In the genomic region with DNA sequence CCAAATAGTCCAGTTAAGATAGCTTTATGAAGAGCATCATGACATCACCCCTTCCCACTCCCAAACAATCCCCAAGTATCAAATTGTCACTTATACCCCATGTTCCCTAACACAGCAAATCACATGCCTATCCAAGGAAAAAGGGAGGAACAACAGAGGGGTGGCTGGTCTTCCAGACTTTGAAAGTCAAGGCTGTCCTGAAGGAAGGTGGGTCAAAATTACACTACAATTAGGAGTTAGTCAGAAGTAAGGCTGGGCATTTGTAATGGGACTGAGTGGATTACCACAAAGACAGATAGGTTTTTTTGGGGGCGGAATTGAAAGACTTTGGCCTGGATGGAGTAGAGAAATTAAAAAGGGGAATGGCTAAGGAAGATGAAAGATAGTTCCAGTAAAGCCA, we compare ENCODE assay signal across 3 cellular contexts.
TF ChIP-seq lines count a peak whose summit lies in the region.

No MANE protein-coding gene starts in this region.

TF ChIP-seq in SK-N-SH, 30 proteins besides CTCF, POLR2A, EP300 and RAD21:
- TF ChIP-seq, protein P1, sequence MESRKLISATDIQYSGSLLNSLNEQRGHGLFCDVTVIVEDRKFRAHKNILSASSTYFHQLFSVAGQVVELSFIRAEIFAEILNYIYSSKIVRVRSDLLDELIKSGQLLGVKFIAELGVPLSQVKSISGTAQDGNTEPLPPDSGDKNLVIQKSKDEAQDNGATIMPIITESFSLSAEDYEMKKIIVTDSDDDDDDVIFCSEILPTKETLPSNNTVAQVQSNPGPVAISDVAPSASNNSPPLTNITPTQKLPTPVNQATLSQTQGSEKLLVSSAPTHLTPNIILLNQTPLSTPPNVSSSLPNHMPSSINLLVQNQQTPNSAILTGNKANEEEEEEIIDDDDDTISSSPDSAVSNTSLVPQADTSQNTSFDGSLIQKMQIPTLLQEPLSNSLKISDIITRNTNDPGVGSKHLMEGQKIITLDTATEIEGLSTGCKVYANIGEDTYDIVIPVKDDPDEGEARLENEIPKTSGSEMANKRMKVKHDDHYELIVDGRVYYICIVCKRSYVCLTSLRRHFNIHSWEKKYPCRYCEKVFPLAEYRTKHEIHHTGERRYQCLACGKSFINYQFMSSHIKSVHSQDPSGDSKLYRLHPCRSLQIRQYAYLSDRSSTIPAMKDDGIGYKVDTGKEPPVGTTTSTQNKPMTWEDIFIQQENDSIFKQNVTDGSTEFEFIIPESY (IDR thresholded peaks at IDR 0.05; ENCODE audit: borderline replicate concordance, low read depth): no peak
- TF ChIP-seq FOSL2 (IDR thresholded peaks at IDR 0.05; ENCODE audit: borderline replicate concordance, low read depth): no peak
- TF ChIP-seq, protein P2, sequence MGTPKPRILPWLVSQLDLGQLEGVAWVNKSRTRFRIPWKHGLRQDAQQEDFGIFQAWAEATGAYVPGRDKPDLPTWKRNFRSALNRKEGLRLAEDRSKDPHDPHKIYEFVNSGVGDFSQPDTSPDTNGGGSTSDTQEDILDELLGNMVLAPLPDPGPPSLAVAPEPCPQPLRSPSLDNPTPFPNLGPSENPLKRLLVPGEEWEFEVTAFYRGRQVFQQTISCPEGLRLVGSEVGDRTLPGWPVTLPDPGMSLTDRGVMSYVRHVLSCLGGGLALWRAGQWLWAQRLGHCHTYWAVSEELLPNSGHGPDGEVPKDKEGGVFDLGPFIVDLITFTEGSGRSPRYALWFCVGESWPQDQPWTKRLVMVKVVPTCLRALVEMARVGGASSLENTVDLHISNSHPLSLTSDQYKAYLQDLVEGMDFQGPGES (IDR thresholded peaks at IDR 0.05; ENCODE audit: low read depth, low read length): no peak
- no peak for TF ChIP-seq GATA2 (CRISPR knock-in tag; IDR thresholded peaks at IDR 0.05)
- no peak for TF ChIP-seq TEAD4 (IDR thresholded peaks at IDR 0.05; ENCODE audit: borderline replicate concordance, insufficient read depth)
- no peak for TF ChIP-seq RXRA (IDR thresholded peaks at IDR 0.05; ENCODE audit: borderline replicate concordance, low read depth)
- TF ChIP-seq, protein P3, sequence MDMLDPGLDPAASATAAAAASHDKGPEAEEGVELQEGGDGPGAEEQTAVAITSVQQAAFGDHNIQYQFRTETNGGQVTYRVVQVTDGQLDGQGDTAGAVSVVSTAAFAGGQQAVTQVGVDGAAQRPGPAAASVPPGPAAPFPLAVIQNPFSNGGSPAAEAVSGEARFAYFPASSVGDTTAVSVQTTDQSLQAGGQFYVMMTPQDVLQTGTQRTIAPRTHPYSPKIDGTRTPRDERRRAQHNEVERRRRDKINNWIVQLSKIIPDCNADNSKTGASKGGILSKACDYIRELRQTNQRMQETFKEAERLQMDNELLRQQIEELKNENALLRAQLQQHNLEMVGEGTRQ (IDR thresholded peaks at IDR 0.05; ENCODE audit: borderline replicate concordance, low read depth, low read length): no peak
- no peak for TF ChIP-seq RFX5 (IDR thresholded peaks at IDR 0.05; ENCODE audit: low read length)
- TF ChIP-seq FOXM1 (IDR thresholded peaks at IDR 0.05; ENCODE audit: low read depth): no peak
- TF ChIP-seq TAF1 (IDR thresholded peaks at IDR 0.05; ENCODE audit: borderline replicate concordance, low read depth, low read length): no peak
- TF ChIP-seq RCOR1 (IDR thresholded peaks at IDR 0.05; ENCODE audit: low read length): no peak
- no peak for TF ChIP-seq NRF1 (IDR thresholded peaks at IDR 0.05; ENCODE audit: low read depth, low read length)

TF ChIP-seq in SK-N-SH treated with all-trans-retinoic acid at 6 μM for 48 hours, 23 proteins besides CTCF, POLR2A, EP300 and RAD21 (continues in another document):
- no peak for TF ChIP-seq RARB (CRISPR knock-in tag; IDR thresholded peaks at IDR 0.05)
- TF ChIP-seq, protein P4, sequence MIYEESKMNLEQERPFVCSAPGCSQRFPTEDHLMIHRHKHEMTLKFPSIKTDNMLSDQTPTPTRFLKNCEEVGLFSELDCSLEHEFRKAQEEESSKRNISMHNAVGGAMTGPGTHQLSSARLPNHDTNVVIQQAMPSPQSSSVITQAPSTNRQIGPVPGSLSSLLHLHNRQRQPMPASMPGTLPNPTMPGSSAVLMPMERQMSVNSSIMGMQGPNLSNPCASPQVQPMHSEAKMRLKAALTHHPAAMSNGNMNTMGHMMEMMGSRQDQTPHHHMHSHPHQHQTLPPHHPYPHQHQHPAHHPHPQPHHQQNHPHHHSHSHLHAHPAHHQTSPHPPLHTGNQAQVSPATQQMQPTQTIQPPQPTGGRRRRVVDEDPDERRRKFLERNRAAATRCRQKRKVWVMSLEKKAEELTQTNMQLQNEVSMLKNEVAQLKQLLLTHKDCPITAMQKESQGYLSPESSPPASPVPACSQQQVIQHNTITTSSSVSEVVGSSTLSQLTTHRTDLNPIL (CRISPR knock-in tag; IDR thresholded peaks at IDR 0.05; ENCODE audit: low read depth): no peak
- TF ChIP-seq BACH2 (CRISPR knock-in tag; IDR thresholded peaks at IDR 0.05; ENCODE audit: borderline replicate concordance): no peak
- no peak for TF ChIP-seq PPARA (CRISPR knock-in tag; IDR thresholded peaks at IDR 0.05; ENCODE audit: borderline replicate concordance)
- TF ChIP-seq ZC3H10 (CRISPR knock-in tag; IDR thresholded peaks at IDR 0.05): no peak
- TF ChIP-seq, protein P5, sequence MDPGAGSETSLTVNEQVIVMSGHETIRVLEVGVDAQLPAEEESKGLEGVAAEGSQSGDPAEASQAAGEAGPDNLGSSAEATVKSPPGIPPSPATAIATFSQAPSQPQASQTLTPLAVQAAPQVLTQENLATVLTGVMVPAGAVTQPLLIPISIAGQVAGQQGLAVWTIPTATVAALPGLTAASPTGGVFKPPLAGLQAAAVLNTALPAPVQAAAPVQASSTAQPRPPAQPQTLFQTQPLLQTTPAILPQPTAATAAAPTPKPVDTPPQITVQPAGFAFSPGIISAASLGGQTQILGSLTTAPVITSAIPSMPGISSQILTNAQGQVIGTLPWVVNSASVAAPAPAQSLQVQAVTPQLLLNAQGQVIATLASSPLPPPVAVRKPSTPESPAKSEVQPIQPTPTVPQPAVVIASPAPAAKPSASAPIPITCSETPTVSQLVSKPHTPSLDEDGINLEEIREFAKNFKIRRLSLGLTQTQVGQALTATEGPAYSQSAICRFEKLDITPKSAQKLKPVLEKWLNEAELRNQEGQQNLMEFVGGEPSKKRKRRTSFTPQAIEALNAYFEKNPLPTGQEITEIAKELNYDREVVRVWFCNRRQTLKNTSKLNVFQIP (CRISPR knock-in tag; IDR thresholded peaks at IDR 0.05; ENCODE audit: borderline replicate concordance, low read depth): no peak
- no peak for TF ChIP-seq ZNF565 (CRISPR knock-in tag; conservative IDR thresholded peaks at IDR 0.05; ENCODE audit: low read depth)
- no peak for TF ChIP-seq ESRRG (CRISPR knock-in tag; IDR thresholded peaks at IDR 0.05)
- no peak for TF ChIP-seq ZFP3 (CRISPR knock-in tag; IDR thresholded peaks at IDR 0.05)
- TF ChIP-seq ZNF8 (CRISPR knock-in tag; IDR thresholded peaks at IDR 0.05): no peak
- no peak for TF ChIP-seq ISL1 (CRISPR knock-in tag; IDR thresholded peaks at IDR 0.05)
- TF ChIP-seq ARNTL (CRISPR knock-in tag; IDR thresholded peaks at IDR 0.05; ENCODE audit: borderline replicate concordance, low read depth): no peak
- TF ChIP-seq, protein P6, sequence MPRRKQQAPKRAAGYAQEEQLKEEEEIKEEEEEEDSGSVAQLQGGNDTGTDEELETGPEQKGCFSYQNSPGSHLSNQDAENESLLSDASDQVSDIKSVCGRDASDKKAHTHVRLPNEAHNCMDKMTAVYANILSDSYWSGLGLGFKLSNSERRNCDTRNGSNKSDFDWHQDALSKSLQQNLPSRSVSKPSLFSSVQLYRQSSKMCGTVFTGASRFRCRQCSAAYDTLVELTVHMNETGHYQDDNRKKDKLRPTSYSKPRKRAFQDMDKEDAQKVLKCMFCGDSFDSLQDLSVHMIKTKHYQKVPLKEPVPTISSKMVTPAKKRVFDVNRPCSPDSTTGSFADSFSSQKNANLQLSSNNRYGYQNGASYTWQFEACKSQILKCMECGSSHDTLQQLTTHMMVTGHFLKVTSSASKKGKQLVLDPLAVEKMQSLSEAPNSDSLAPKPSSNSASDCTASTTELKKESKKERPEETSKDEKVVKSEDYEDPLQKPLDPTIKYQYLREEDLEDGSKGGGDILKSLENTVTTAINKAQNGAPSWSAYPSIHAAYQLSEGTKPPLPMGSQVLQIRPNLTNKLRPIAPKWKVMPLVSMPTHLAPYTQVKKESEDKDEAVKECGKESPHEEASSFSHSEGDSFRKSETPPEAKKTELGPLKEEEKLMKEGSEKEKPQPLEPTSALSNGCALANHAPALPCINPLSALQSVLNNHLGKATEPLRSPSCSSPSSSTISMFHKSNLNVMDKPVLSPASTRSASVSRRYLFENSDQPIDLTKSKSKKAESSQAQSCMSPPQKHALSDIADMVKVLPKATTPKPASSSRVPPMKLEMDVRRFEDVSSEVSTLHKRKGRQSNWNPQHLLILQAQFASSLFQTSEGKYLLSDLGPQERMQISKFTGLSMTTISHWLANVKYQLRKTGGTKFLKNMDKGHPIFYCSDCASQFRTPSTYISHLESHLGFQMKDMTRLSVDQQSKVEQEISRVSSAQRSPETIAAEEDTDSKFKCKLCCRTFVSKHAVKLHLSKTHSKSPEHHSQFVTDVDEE (CRISPR knock-in tag; IDR thresholded peaks at IDR 0.05): no peak
- TF ChIP-seq SNAI2 (CRISPR knock-in tag; IDR thresholded peaks at IDR 0.05): no peak

TF ChIP-seq in K562, 482 proteins besides CTCF, POLR2A, EP300 and RAD21:
- no peak for TF ChIP-seq TCFL5 (CRISPR knock-in tag; conservative IDR thresholded peaks at IDR 0.05)
- TF ChIP-seq, protein P7, sequence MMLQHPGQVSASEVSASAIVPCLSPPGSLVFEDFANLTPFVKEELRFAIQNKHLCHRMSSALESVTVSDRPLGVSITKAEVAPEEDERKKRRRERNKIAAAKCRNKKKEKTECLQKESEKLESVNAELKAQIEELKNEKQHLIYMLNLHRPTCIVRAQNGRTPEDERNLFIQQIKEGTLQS (IDR thresholded peaks at IDR 0.05): no peak
- TF ChIP-seq, protein P7 (CRISPR knock-in tag; conservative IDR thresholded peaks at IDR 0.05): 0 out of 2 replicates have a peak, but pooled peaks have one; percentile 17
- TF ChIP-seq, protein P8, sequence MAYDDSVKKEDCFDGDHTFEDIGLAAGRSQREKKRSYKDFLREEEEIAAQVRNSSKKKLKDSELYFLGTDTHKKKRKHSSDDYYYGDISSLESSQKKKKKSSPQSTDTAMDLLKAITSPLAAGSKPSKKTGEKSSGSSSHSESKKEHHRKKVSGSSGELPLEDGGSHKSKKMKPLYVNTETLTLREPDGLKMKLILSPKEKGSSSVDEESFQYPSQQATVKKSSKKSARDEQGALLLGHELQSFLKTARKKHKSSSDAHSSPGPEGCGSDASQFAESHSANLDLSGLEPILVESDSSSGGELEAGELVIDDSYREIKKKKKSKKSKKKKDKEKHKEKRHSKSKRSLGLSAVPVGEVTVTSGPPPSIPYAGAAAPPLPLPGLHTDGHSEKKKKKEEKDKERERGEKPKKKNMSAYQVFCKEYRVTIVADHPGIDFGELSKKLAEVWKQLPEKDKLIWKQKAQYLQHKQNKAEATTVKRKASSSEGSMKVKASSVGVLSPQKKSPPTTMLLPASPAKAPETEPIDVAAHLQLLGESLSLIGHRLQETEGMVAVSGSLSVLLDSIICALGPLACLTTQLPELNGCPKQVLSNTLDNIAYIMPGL (CRISPR knock-in tag; IDR thresholded peaks at IDR 0.05): peak; percentile 24; the same call in 1 of the 2 replicates
- TF ChIP-seq POLR2H (tag; IDR thresholded peaks at IDR 0.05; ENCODE audit: low read depth): no peak
- no peak for TF ChIP-seq CBFA2T3 (IDR thresholded peaks at IDR 0.05)
- TF ChIP-seq NFE2 (IDR thresholded peaks at IDR 0.05; ENCODE audit: low read depth): no peak
- no peak for TF ChIP-seq SAP30 (IDR thresholded peaks at IDR 0.05; ENCODE audit: borderline replicate concordance, insufficient read depth, low read depth, low read length, poor library complexity, severe bottlenecking)
- no peak for TF ChIP-seq DACH1 (IDR thresholded peaks at IDR 0.05; ENCODE audit: partially characterized antibody)
- no peak for TF ChIP-seq PTTG1 (tag; IDR thresholded peaks at IDR 0.05; ENCODE audit: low read depth)
